ENCODE assay signal across 1 cellular context in the genomic region with DNA sequence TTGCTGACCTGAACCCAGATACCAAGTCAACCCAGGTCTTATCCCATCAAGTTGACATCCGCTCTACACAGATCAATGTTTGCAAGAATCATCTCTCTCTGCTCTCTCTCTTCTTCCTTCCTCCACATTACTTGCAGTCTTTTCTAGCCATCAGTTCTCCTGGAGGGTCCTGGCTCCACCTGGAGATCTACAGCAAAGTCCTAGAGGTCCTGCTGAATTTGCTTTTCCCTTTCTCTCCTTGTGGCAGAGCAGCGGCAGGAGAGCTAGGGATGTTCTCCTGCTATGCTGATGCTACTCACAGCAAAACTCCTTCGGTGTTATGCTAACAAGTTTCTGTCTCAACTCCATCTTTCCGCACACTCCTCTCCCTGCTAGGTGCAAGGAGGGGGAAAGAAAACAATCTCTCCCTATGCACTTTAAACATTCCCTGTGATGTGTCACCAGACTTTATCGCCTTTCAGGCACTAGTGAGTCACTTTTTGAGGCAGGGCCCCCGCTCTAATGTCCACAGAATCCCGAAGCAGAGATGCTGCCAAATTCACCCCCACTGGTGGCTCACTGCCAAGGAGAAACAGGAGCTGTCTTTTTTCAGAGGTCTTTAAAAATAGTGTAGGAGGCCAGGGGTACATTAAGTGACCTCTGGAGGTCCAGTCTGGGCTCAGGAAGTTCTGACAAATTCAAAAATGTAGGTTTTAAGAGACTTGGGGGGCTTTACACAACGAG.
A peak's percentile ranks its signal among the peaks of the same experiment; 100 is the strongest.
TF ChIP-seq lines count a peak whose summit lies in the region.

No MANE protein-coding gene starts in this region.

TF ChIP-seq in HepG2, 621 proteins besides CTCF, POLR2A, EP300 and RAD21 (continued from another document and continues in another):
- TF ChIP-seq, protein P1, sequence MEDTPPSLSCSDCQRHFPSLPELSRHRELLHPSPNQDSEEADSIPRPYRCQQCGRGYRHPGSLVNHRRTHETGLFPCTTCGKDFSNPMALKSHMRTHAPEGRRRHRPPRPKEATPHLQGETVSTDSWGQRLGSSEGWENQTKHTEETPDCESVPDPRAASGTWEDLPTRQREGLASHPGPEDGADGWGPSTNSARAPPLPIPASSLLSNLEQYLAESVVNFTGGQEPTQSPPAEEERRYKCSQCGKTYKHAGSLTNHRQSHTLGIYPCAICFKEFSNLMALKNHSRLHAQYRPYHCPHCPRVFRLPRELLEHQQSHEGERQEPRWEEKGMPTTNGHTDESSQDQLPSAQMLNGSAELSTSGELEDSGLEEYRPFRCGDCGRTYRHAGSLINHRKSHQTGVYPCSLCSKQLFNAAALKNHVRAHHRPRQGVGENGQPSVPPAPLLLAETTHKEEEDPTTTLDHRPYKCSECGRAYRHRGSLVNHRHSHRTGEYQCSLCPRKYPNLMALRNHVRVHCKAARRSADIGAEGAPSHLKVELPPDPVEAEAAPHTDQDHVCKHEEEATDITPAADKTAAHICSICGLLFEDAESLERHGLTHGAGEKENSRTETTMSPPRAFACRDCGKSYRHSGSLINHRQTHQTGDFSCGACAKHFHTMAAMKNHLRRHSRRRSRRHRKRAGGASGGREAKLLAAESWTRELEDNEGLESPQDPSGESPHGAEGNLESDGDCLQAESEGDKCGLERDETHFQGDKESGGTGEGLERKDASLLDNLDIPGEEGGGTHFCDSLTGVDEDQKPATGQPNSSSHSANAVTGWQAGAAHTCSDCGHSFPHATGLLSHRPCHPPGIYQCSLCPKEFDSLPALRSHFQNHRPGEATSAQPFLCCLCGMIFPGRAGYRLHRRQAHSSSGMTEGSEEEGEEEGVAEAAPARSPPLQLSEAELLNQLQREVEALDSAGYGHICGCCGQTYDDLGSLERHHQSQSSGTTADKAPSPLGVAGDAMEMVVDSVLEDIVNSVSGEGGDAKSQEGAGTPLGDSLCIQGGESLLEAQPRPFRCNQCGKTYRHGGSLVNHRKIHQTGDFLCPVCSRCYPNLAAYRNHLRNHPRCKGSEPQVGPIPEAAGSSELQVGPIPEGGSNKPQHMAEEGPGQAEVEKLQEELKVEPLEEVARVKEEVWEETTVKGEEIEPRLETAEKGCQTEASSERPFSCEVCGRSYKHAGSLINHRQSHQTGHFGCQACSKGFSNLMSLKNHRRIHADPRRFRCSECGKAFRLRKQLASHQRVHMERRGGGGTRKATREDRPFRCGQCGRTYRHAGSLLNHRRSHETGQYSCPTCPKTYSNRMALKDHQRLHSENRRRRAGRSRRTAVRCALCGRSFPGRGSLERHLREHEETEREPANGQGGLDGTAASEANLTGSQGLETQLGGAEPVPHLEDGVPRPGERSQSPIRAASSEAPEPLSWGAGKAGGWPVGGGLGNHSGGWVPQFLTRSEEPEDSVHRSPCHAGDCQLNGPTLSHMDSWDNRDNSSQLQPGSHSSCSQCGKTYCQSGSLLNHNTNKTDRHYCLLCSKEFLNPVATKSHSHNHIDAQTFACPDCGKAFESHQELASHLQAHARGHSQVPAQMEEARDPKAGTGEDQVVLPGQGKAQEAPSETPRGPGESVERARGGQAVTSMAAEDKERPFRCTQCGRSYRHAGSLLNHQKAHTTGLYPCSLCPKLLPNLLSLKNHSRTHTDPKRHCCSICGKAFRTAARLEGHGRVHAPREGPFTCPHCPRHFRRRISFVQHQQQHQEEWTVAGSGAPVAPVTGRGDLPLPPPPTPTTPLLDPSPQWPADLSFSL (CRISPR knock-in tag; IDR thresholded peaks at IDR 0.05) = no peak
- TF ChIP-seq MLXIP (CRISPR knock-in tag; IDR thresholded peaks at IDR 0.05; ENCODE audit: borderline replicate concordance) = no peak
- TF ChIP-seq ZNF597 (CRISPR knock-in tag; IDR thresholded peaks at IDR 0.05) = no peak
- peak; percentile 39 for TF ChIP-seq PHF5A (CRISPR knock-in tag; IDR thresholded peaks at IDR 0.05; ENCODE audit: low read depth, unreplicated experiment)
- TF ChIP-seq NCOA1 (CRISPR knock-in tag; IDR thresholded peaks at IDR 0.05) = 0 out of 2 replicates have a peak, but pooled peaks have one; percentile 48
- TF ChIP-seq ZNF713 (CRISPR knock-in tag; IDR thresholded peaks at IDR 0.05) = no peak
- TF ChIP-seq, protein P2, sequence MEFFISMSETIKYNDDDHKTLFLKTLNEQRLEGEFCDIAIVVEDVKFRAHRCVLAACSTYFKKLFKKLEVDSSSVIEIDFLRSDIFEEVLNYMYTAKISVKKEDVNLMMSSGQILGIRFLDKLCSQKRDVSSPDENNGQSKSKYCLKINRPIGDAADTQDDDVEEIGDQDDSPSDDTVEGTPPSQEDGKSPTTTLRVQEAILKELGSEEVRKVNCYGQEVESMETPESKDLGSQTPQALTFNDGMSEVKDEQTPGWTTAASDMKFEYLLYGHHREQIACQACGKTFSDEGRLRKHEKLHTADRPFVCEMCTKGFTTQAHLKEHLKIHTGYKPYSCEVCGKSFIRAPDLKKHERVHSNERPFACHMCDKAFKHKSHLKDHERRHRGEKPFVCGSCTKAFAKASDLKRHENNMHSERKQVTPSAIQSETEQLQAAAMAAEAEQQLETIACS (CRISPR knock-in tag; IDR thresholded peaks at IDR 0.05) = no peak
- peak; percentile 34; the same call in 1 of the 2 replicates for TF ChIP-seq CEBPG (CRISPR knock-in tag; IDR thresholded peaks at IDR 0.05)
- no peak for TF ChIP-seq ZNF547 (CRISPR knock-in tag; IDR thresholded peaks at IDR 0.05)
- TF ChIP-seq GABPA (IDR thresholded peaks at IDR 0.05; ENCODE audit: low read depth, low read length) = no peak
- TF ChIP-seq GABPA (CRISPR knock-in tag; IDR thresholded peaks at IDR 0.05; ENCODE audit: low read depth) = no peak
- TF ChIP-seq ZNF24 (IDR thresholded peaks at IDR 0.05) = no peak
- TF ChIP-seq ZNF570 (CRISPR knock-in tag; IDR thresholded peaks at IDR 0.05; ENCODE audit: borderline replicate concordance) = no peak
- no peak; the same call in 1 of the 2 replicates for TF ChIP-seq ZNF652 (CRISPR knock-in tag; IDR thresholded peaks at IDR 0.05; ENCODE audit: borderline replicate concordance, low read depth)
- no peak for TF ChIP-seq HNRNPLL (IDR thresholded peaks at IDR 0.05; ENCODE audit: low read depth, low read length, poor library complexity, severe bottlenecking)
- TF ChIP-seq AGO1 (IDR thresholded peaks at IDR 0.05; ENCODE audit: low read depth, low read length, poor library complexity, severe bottlenecking) = no peak
- TF ChIP-seq GLI4 (CRISPR knock-in tag; IDR thresholded peaks at IDR 0.05; ENCODE audit: borderline replicate concordance) = no peak
- TF ChIP-seq MAZ (IDR thresholded peaks at IDR 0.05; ENCODE audit: borderline replicate concordance, low read depth, low read length) = 0 out of 2 replicates have a peak, but pooled peaks have one; percentile 56
- TF ChIP-seq MAZ (CRISPR knock-in tag; IDR thresholded peaks at IDR 0.05; ENCODE audit: low read depth) = no peak
- no peak for TF ChIP-seq SIN3B (IDR thresholded peaks at IDR 0.05; ENCODE audit: low read length)
- TF ChIP-seq ONECUT2 (CRISPR knock-in tag; IDR thresholded peaks at IDR 0.05) = no peak
- no peak for TF ChIP-seq ZNF704 (CRISPR knock-in tag; IDR thresholded peaks at IDR 0.05; ENCODE audit: borderline replicate concordance)
- TF ChIP-seq IRF2 (CRISPR knock-in tag; IDR thresholded peaks at IDR 0.05) = peak; percentile 56
- no peak for TF ChIP-seq SIN3A (IDR thresholded peaks at IDR 0.05; ENCODE audit: borderline replicate concordance, low read depth, low read length)
- TF ChIP-seq ZBTB1 (CRISPR knock-in tag; IDR thresholded peaks at IDR 0.05; ENCODE audit: borderline replicate concordance) = no peak
- no peak for TF ChIP-seq CHD2 (IDR thresholded peaks at IDR 0.05; ENCODE audit: low read depth, low read length)
- no peak for TF ChIP-seq RXRB (CRISPR knock-in tag; IDR thresholded peaks at IDR 0.05; ENCODE audit: borderline replicate concordance)
- peak; percentile 51; the same call in 1 of the 2 replicates for TF ChIP-seq KDM1A (CRISPR knock-in tag; IDR thresholded peaks at IDR 0.05)
- no peak for TF ChIP-seq ZNF883 (CRISPR knock-in tag; IDR thresholded peaks at IDR 0.05; ENCODE audit: not compliant biosample characterization)
- TF ChIP-seq, protein P3, sequence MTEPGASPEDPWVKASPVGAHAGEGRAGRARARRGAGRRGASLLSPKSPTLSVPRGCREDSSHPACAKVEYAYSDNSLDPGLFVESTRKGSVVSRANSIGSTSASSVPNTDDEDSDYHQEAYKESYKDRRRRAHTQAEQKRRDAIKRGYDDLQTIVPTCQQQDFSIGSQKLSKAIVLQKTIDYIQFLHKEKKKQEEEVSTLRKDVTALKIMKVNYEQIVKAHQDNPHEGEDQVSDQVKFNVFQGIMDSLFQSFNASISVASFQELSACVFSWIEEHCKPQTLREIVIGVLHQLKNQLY (CRISPR knock-in tag; IDR thresholded peaks at IDR 0.05) = 0 out of 2 replicates have a peak, but pooled peaks have one; percentile 29
- TF ChIP-seq, protein P4, sequence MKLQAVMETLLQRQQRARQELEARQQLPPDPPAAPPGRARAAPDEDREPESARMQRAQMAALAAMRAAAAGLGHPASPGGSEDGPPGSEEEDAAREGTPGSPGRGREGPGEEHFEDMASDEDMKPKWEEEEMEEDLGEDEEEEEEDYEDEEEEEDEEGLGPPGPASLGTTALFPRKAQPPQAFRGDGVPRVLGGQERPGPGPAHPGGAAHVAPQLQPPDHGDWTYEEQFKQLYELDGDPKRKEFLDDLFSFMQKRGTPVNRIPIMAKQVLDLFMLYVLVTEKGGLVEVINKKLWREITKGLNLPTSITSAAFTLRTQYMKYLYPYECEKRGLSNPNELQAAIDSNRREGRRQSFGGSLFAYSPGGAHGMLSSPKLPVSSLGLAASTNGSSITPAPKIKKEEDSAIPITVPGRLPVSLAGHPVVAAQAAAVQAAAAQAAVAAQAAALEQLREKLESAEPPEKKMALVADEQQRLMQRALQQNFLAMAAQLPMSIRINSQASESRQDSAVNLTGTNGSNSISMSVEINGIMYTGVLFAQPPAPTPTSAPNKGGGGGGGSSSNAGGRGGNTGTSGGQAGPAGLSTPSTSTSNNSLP (IDR thresholded peaks at IDR 0.05; ENCODE audit: low read depth, low read length) = peak; percentile 84
- no peak for TF ChIP-seq ZNF180 (CRISPR knock-in tag; IDR thresholded peaks at IDR 0.05; ENCODE audit: borderline replicate concordance, low read depth)
- peak; percentile 68 for TF ChIP-seq KDM6A (CRISPR knock-in tag; IDR thresholded peaks at IDR 0.05; ENCODE audit: low read depth)
- TF ChIP-seq ZNF567 (CRISPR knock-in tag; IDR thresholded peaks at IDR 0.05; ENCODE audit: borderline replicate concordance) = no peak
- no peak for TF ChIP-seq ZNF83 (CRISPR knock-in tag; IDR thresholded peaks at IDR 0.05; ENCODE audit: borderline replicate concordance)
- peak; percentile 79 for TF ChIP-seq GFI1 (CRISPR knock-in tag; IDR thresholded peaks at IDR 0.05; ENCODE audit: borderline replicate concordance)
- TF ChIP-seq HOXD1 (CRISPR knock-in tag; IDR thresholded peaks at IDR 0.05) = no peak
- TF ChIP-seq, protein P5, sequence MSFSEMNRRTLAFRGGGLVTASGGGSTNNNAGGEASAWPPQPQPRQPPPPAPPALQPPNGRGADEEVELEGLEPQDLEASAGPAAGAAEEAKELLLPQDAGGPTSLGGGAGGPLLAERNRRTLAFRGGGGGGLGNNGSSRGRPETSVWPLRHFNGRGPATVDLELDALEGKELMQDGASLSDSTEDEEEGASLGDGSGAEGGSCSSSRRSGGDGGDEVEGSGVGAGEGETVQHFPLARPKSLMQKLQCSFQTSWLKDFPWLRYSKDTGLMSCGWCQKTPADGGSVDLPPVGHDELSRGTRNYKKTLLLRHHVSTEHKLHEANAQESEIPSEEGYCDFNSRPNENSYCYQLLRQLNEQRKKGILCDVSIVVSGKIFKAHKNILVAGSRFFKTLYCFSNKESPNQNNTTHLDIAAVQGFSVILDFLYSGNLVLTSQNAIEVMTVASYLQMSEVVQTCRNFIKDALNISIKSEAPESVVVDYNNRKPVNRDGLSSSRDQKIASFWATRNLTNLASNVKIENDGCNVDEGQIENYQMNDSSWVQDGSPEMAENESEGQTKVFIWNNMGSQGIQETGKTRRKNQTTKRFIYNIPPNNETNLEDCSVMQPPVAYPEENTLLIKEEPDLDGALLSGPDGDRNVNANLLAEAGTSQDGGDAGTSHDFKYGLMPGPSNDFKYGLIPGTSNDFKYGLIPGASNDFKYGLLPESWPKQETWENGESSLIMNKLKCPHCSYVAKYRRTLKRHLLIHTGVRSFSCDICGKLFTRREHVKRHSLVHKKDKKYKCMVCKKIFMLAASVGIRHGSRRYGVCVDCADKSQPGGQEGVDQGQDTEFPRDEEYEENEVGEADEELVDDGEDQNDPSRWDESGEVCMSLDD (CRISPR knock-in tag; IDR thresholded peaks at IDR 0.05; ENCODE audit: borderline replicate concordance) = no peak
